In genomic region chr17:34997355-34997862, GRCh38 we compare ENCODE assay signal across 9 cellular contexts. TPM values are rescaled to one million over a fixed set of nuclear protein-coding genes. Genes with fewer than 3 reads are reported as not detected.
DNase-seq lines count a peak whose midpoint lies in the region; TF ChIP-seq lines count a peak whose summit lies in the region.
"Had no signal": no experiment of that assay in that cellular context is flagged by ENCODE, and none has a peak within 500 bp of the region (broad histone marks: within the 10 kb centered on the region; RNA-seq: fewer than 3 reads in every experiment).

No MANE protein-coding gene starts in this region.

- DNase-seq in MCF 10A (ENCODE audit: unreplicated experiment) (peak; percentile 8), mammary epithelial cell (no peak), mesothelial cell of epicardium (ENCODE audit: low spot score in 2 of 2, unreplicated experiment in 2 of 2) (peak in 1 of 2 experiments; percentile 54), uterus (peak; percentile 71 to 77), G401 (ENCODE audit: low spot score) (no peak), D341Med (ENCODE audit: low spot score) (no peak)
- no peak for DNase-seq in activated CD4-positive, CD25-positive, alpha-beta regulatory T cell treated with anti-CD3 and anti-CD28 coated beads, Interleukin-2, amount 50 U/mL, for 72 hours

- dilution Hi-C loops in mammary epithelial cell (cut with HindIII; ENCODE audit: low sequenced_read_pairs), result no loop called here

- no peak overlapping the region for H3K4me3 Mint-ChIP-seq in MCF 10A (ENCODE audit: unreplicated experiment)
- H3K4me3 Mint-ChIP-seq in mesothelial cell of epicardium, result no peak overlapping the region

- no peak overlapping the region for H3K9ac ChIP-seq in mammary epithelial cell (ENCODE audit: insufficient read depth, low read length)

- H3K27ac ChIP-seq in mammary epithelial cell (ENCODE audit: insufficient read depth, low read depth, low read length) (no peak overlapping the region), esophagus (ENCODE audit: low read depth in 2 of 2, low read length in 1 of 2) (peak overlapping the region; percentile 45 to 77), uterus (peak overlapping the region; percentile 63 to 66)

- H3K27me3 ChIP-seq in mammary epithelial cell (ENCODE audit: insufficient read depth, low read length), result no peaks in the 10 kb centered on the region
- H3K27me3 ChIP-seq in esophagus (ENCODE audit: control insufficient read depth in 1 of 2, insufficient read depth in 2 of 2, low read length in 2 of 2), result no peaks in the 10 kb centered on the region
- H3K27me3 ChIP-seq in uterus, result no peaks in the 10 kb centered on the region

- H3K9me3 Mint-ChIP-seq in MCF 10A (ENCODE audit: unreplicated experiment) (no peaks in the 10 kb centered on the region), mesothelial cell of epicardium (no peaks in the 10 kb centered on the region)

- H3K9me3 ChIP-seq in mammary epithelial cell (replicated peaks; ENCODE audit: insufficient read depth, low read length) (no peaks in the 10 kb centered on the region), esophagus (ENCODE audit: control insufficient read depth in 2 of 2, insufficient read depth in 1 of 2, low read depth in 1 of 2, low read length in 1 of 2) (no peaks in the 10 kb centered on the region), uterus (no peaks in the 10 kb centered on the region)

- no peaks in the 10 kb centered on the region for H3K79me2 ChIP-seq in mammary epithelial cell (ENCODE audit: insufficient read depth, low read length)

- BruUV-seq in MCF 10A (replicated peaks; lab: Mats Ljungman, UMichigan) (no TSS peak), mammary epithelial cell (replicated peaks; lab: Mats Ljungman, UMichigan) (no TSS peak)

- peaks cover 8% of the 10 kb centered on the region for H3K36me3 ChIP-seq in mammary epithelial cell (ENCODE audit: insufficient read depth, low read length)
- peaks cover 4 to 29% of the 10 kb centered on the region in 2 donors for H3K36me3 ChIP-seq in esophagus (ENCODE audit: control insufficient read depth in 2 of 2, insufficient read depth in 2 of 2, low read length in 1 of 2)
- no peaks in the 10 kb centered on the region for H3K36me3 ChIP-seq in uterus

- no peak overlapping the region for H3K4me2 ChIP-seq in mammary epithelial cell (ENCODE audit: insufficient read depth, low read depth, low read length)

- H3K36me3 Mint-ChIP-seq in MCF 10A (ENCODE audit: insufficient read depth, unreplicated experiment) (peaks cover 17% of the 10 kb centered on the region), mesothelial cell of epicardium (peaks cover 44% of the 10 kb centered on the region)

- no peak for TF ChIP-seq CTCF in MCF 10A (IDR thresholded peaks at IDR 0.05; ENCODE audit: unreplicated experiment)
- TF ChIP-seq CTCF in mammary epithelial cell (conservative IDR thresholded peaks at IDR 0.05 in 1 of 2, IDR thresholded peaks at IDR 0.05 in 1 of 2; ENCODE audit: extremely low read depth in 1 of 2, insufficient read depth in 1 of 2, low read depth in 1 of 2, low read length in 2 of 2), result no peak
- no peak for TF ChIP-seq CTCF in mesothelial cell of epicardium (IDR thresholded peaks at IDR 0.05; ENCODE audit: unreplicated experiment)
- no peak for TF ChIP-seq CTCF in uterus (IDR thresholded peaks at IDR 0.05)

- CTCF ChIA-PET in MCF 10A (lab: Yijun Ruan, JAX) (interaction anchor here (0.6 to 7.9 kb wide), 13 partner anchors 10 to 133 kb away, joined by 3 to 97 read pairs (median 5); partner anchors contain the start of genes FNDC8 and RAD51D), mammary epithelial cell (lab: Charles Lee; ENCODE audit: low non-redundant PET) (no interaction called here)

- H3K4me3 ChIP-seq in mammary epithelial cell (replicated peaks in 1 of 3; ENCODE audit: insufficient read depth in 1 of 3, low read depth in 2 of 3, low read length in 3 of 3) (no peak overlapping the region), esophagus (ENCODE audit: low read depth in 1 of 2, low read length in 2 of 2) (no peak overlapping the region), uterus (no peak overlapping the region)
- H3K4me3 ChIP-seq: GM12878 had no signal

- POLR2A ChIA-PET in MCF 10A (lab: Yijun Ruan, JAX), result interaction anchor here (1.3 to 1.4 kb wide), 2 partner anchors 24 to 123 kb away, joined by 3 to 4 read pairs; partner anchors contain the start of gene RAD51D

- 60% methylated on average over 11 of the region's 11 CpGs for WGBS in mammary epithelial cell (ENCODE audit: low coverage, missing lambda C conversion rate)
- 41 to 46% methylated on average over 11 of the region's 11 CpGs for WGBS in esophagus, 2 donors

- H3K4me1 ChIP-seq in mammary epithelial cell (ENCODE audit: insufficient read depth, low read length), result no peaks in the 10 kb centered on the region
- peaks cover 0 to 8% of the 10 kb centered on the region in 2 donors for H3K4me1 ChIP-seq in esophagus (ENCODE audit: control insufficient read depth in 2 of 2, insufficient read depth in 2 of 2, low read length in 1 of 2)
- H3K4me1 ChIP-seq in uterus, result peaks cover 0 to 6% of the 10 kb centered on the region in 2 donors

- no peak overlapping the region for H3K27ac Mint-ChIP-seq in MCF 10A (ENCODE audit: low read depth, unreplicated experiment)
- peak overlapping the region; percentile 97 for H3K27ac Mint-ChIP-seq in mesothelial cell of epicardium

- intact Hi-C loops in MCF 10A (cut with micrococcal nuclease) (loop anchor here (10.0 kb wide), 1 partner anchor 537 kb away; the partner anchor contains the start of gene SLFN12L), mammary epithelial cell (cut with micrococcal nuclease) (no loop called here), uterus (cut with DNase I; ENCODE audit: low total_unique reads) (no loop called here)

- H4K20me1 ChIP-seq in mammary epithelial cell (ENCODE audit: insufficient read depth, low read length), result no peaks in the 10 kb centered on the region

- in situ Hi-C loops in mammary epithelial cell (cut with MboI; ENCODE audit: low sequenced_read_pairs in 2 of 2), result loop anchor here (5.0 kb wide), 1 partner anchor 120 kb away; the partner anchor contains the start of gene RAD51D (in 2 of the 2)
- in situ Hi-C loops in G401 (cut with HindIII; ENCODE audit: low sequenced_read_pairs), result loop anchor here (25.0 kb wide), 1 partner anchor 115 kb away; the partner anchor contains the start of genes FNDC8 and RAD51D

- no peak for TF ChIP-seq POLR2A in uterus (IDR thresholded peaks at IDR 0.05)

- H3K4me1 Mint-ChIP-seq in MCF 10A (ENCODE audit: insufficient read depth, unreplicated experiment) (no peaks in the 10 kb centered on the region), mesothelial cell of epicardium (peaks cover 21% of the 10 kb centered on the region)

- H3K27me3 Mint-ChIP-seq in MCF 10A (ENCODE audit: insufficient read depth, unreplicated experiment), result no peaks in the 10 kb centered on the region
- H3K27me3 Mint-ChIP-seq in mesothelial cell of epicardium (ENCODE audit: low read depth), result no peaks in the 10 kb centered on the region

- H2AFZ ChIP-seq in mammary epithelial cell (ENCODE audit: low read depth, low read length), result no peak overlapping the region

RNA-seq across cellular contexts. Expression of gene LIG3, which starts 17.1 kb away (rescaled TPM):
- 31.1 and 39.7 TPM in 2 replicates for total RNA-seq in MCF 10A (2022)
- total RNA-seq in mammary epithelial cell, result 10 to 100 TPM; 26.8 to 42.3 TPM
- polyA plus RNA-seq in mammary epithelial cell, result 19.2 TPM
- polyA minus RNA-seq in mammary epithelial cell, result 83.0 TPM
- 1 to 10 TPM; 6.2 to 9.2 TPM for polyA plus RNA-seq in esophagus
- 84.4 to 93.1 TPM (median 92.2 TPM) in 3 replicates for total RNA-seq in mesothelial cell of epicardium
- 100 to 1,000 TPM in 1 of 4 donors, 10 to 100 TPM in 3; 11.5 to 108 (median 57.0) TPM for total RNA-seq in uterus
- 38.8 and 49.3 TPM in 2 replicates for total RNA-seq in G401 (2014; rRNA removed; shearing (Covaris generic))

RNA-seq across cellular contexts. Expression of gene ZNF830, which starts 36.1 kb away (rescaled TPM):
- total RNA-seq in MCF 10A (2022), result 21.6 and 26.3 TPM in 2 replicates
- 10 to 100 TPM in 1 of 2 donors, 1 to 10 TPM in 1; 6.5 to 12.6 TPM for total RNA-seq in mammary epithelial cell
- polyA plus RNA-seq in mammary epithelial cell, result 6.8 TPM
- not detected for polyA minus RNA-seq in mammary epithelial cell
- 1 to 10 TPM; 6.5 to 7.9 TPM for polyA plus RNA-seq in esophagus
- total RNA-seq in mesothelial cell of epicardium, result 17.2 to 18.5 TPM (median 17.9 TPM) in 3 replicates
- 10 to 100 TPM in 3 of 4 donors, 1 to 10 TPM in 1; 1.5 to 19.5 (median 16.1) TPM for total RNA-seq in uterus
- total RNA-seq in G401 (2014; rRNA removed; shearing (Covaris generic)), result 16.9 and 22.3 TPM in 2 replicates

RNA-seq across cellular contexts. Expression of gene CCT6B, which starts 36.1 kb away (rescaled TPM):
- total RNA-seq in MCF 10A (2022) (4.6 and 5.7 TPM in 2 replicates), mammary epithelial cell (1 to 10 TPM; 3.0 to 3.6 TPM), mesothelial cell of epicardium (3.2 to 3.5 TPM (median 3.3 TPM) in 3 replicates), uterus (1 to 10 TPM in 3 of 4 donors, under 1 TPM in 1; 0.77 to 9.3 (median 7.1) TPM)
- polyA plus RNA-seq in mammary epithelial cell (1.2 TPM), esophagus (1 to 10 TPM in 1 of 2 donors, under 1 TPM in 1; 0.80 to 1.0 TPM)
- not detected for polyA minus RNA-seq in mammary epithelial cell
- total RNA-seq in G401 (2014; rRNA removed; shearing (Covaris generic)), result 0.12 and 0.14 TPM in 2 replicates

Comparison
In these comparisons a context has a peak if more than half of its experiments do, and no peak if none do; other contexts are left out.
1. DNase-seq: peak in MCF 10A (single experiment) and uterus (2 of 2); none in mammary epithelial cell (single experiment), G401 (single experiment), activated CD4-positive, CD25-positive, alpha-beta regulatory T cell treated with anti-CD3 and anti-CD28 coated beads, Interleukin-2, amount 50 U/mL, for 72 hours (single experiment) and D341Med (single experiment).